In the genomic region with DNA sequence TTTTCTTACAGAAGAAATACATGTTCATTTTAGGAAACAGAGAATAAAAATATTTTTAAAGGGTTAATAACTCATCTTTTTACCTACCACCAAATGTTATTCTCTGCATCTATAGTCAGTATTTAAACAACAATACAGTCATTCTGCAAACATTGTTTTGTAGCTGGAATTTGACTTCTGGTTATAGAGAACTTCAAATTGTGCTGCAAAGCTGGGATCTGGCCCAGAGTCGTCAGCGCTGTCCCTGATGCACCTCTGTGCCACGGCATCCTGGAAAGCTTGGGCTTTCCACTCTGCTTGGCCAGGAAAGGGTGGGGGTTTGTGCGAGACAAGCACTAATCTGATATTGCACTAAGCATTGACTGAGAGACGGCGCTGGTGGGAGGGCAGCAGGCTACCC, we compare ENCODE assay signal across 31 cellular contexts. TPM values are rescaled to one million over a fixed set of nuclear protein-coding genes. Genes with fewer than 3 reads are reported as not detected.
"Had no signal": no experiment of that assay in that cellular context is flagged by ENCODE, and none has a peak within 500 bp of the region (broad histone marks: within the 10 kb centered on the region; RNA-seq: fewer than 3 reads in every experiment).

No MANE protein-coding gene starts in this region.

- ATAC-seq: activated CD8-positive, alpha-beta T cell treated with anti-CD3 and anti-CD28 coated beads for 36 hours; activated naive CD8-positive, alpha-beta T cell treated with anti-CD3 and anti-CD28 coated beads, Interleukin-2, amount 50 U/mL, for 24 hours; activated T-cell treated with anti-CD3 and anti-CD28 coated beads, Interleukin-2, amount 50 U/mL, for 4 hours; activated T-cell treated with anti-CD3 and anti-CD28 coated beads, Interleukin-2, amount 50 U/mL, for 72 hours; activated T-helper 17 cell treated with anti-CD3 and anti-CD28 coated beads, Interleukin-2, amount 50 U/mL, for 72 hours; body of pancreas had no signal

- H3K27ac ChIP-seq: body of pancreas, brain microvascular endothelial cell, breast epithelium, VCaP had no signal

- H3K4me3 ChIP-seq: body of pancreas, breast epithelium had no signal

- H3K27me3 ChIP-seq: body of pancreas, brain microvascular endothelial cell had no signal

- H3K4me1 ChIP-seq: breast epithelium had no signal

- H3K9me3 ChIP-seq: body of pancreas, breast epithelium had no signal

- H3K36me3 ChIP-seq: brain microvascular endothelial cell, breast epithelium had no signal

- FAIRE-seq: astrocyte, TTC549 had no signal

- DNase-seq: activated B cell treated with CpG ODN at 0.5 μM for 24 hours; activated CD4-positive, alpha-beta memory T cell treated with anti-CD3 and anti-CD28 coated beads for 36 hours; activated CD4-positive, alpha-beta T cell treated with anti-CD3 and anti-CD28 coated beads for 4 hours; activated CD4-positive, alpha-beta T cell treated with anti-CD3 and anti-CD28 coated beads, Interleukin-2, amount 10 ng/mL, durations not matched to agents 24 days and 14 days; activated CD4-positive, alpha-beta T cell treated with anti-CD3 and anti-CD28 coated beads, Interleukin-2, amount 50 U/mL, for 1 hour; activated CD4-positive, alpha-beta T cell treated with anti-CD3 and anti-CD28 coated beads, Interleukin-2, amount 50 U/mL, for 4 hours; activated CD4-positive, CD25-positive, alpha-beta regulatory T cell treated with anti-CD3 and anti-CD28 coated beads, Interleukin-2, amount 50 U/mL, for 72 hours; activated CD8-positive, alpha-beta memory T cell treated with anti-CD3 and anti-CD28 coated beads, Interleukin-2, amount 50 U/mL, for 4 hours; activated CD8-positive, alpha-beta T cell treated with anti-CD3 and anti-CD28 coated beads for 36 hours; activated gamma-delta T cell; activated naive CD4-positive, alpha-beta T cell treated with anti-CD3 and anti-CD28 coated beads, Interleukin-2, amount 10 ng/mL, durations not matched to agents 7 days and 5 days; activated naive CD4-positive, alpha-beta T cell treated with Interleukin-2 at 50 U/mL for 16 hours; activated naive CD8-positive, alpha-beta T cell treated with anti-CD3 and anti-CD28 coated beads, Interleukin-2, amount 10 ng/mL, durations not matched to agents 7 days and 5 days; activated naive CD8-positive, alpha-beta T cell treated with anti-CD3 and anti-CD28 coated beads, Interleukin-2, amount 50 U/mL, for 24 hours; activated T-cell treated with anti-CD3 and anti-CD28 coated beads for 4 hours; activated T-cell treated with anti-CD3 and anti-CD28 coated beads, Interleukin-2, amount 50 U/mL, for 1 hour; activated T-cell treated with anti-CD3 and anti-CD28 coated beads, Interleukin-2, amount 50 U/mL, for 4 hours; activated T-cell treated with anti-CD3 and anti-CD28 coated beads, Interleukin-2, amount 50 U/mL, for 72 hours; amygdala; anterior cingulate cortex; body of pancreas; brain microvascular endothelial cell; central memory CD4-positive, alpha-beta T cell; T-helper 1 cell; T-helper 2 cell; T-helper 9 cell had no signal

RNA-seq across cellular contexts. Expression of gene GFPT2, which starts 5.0 kb away (rescaled TPM):
- total RNA-seq: activated CD8-positive, alpha-beta T cell treated with anti-CD3 and anti-CD28 coated beads for 36 hours had no signal
